In the genomic region with DNA sequence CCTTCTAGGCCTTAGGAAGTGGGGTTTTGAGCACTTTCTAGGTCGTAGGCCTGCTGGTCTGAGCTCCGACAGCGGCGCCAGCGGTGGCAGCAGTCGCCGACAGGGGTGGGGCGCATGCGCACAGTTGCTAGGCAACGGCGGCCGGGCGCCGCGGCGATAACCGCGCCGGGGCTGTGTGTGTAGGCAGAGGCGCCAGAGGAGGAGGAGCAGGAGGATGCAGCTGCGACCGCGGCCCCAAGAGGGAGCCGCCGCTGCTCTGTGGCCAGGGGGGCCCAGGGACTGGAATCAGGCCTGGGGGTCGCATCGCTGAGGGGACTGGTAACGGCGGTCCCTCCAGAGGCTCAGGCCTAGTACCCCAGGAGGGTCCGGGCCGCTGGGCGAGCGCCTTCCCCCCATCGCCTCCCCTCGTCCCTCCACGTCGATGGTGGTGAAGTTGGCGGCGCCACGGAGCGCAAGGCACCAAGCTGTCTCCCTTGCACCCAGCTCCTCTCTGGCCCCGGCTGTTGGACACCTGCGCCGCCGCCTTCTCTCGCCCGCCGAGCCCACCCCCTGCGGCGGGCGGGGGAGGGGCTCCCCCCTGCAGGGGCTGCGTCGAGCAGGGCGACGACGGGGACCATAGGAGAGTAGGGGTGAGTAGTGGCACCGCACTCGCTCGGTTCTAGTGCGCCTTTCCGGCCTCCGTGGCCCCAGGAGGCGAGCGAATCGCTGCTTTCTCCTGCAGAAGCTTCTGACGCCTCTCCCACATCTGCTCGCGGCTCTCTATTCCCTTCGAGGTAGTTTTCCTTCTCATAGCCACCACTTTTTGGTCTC, we compare ENCODE assay signal across 8 cellular contexts. TPM values are rescaled to one million over a fixed set of nuclear protein-coding genes. Genes with fewer than 3 reads are reported as not detected.
DNase-seq lines count a peak whose midpoint lies in the region; ATAC-seq and TF ChIP-seq lines count a peak whose summit lies in the region.

A gene (plus strand): TSS at position 186 of the 810 bp plus-strand sequence.

- BruUV-seq in mammary epithelial cell (replicated peaks; lab: Mats Ljungman, UMichigan): no TSS peak

- H3K9me3 ChIP-seq in mammary epithelial cell (replicated peaks; ENCODE audit: insufficient read depth, low read length): no peaks in the 10 kb centered on the region
- H3K9me3 ChIP-seq in spleen: no peaks in the 10 kb centered on the region

- no peaks in the 10 kb centered on the region for H3K79me2 ChIP-seq in mammary epithelial cell (ENCODE audit: insufficient read depth, low read length)

- no peaks in the 10 kb centered on the region for H4K20me1 ChIP-seq in mammary epithelial cell (ENCODE audit: insufficient read depth, low read length)

- H3K4me2 ChIP-seq in mammary epithelial cell (ENCODE audit: insufficient read depth, low read depth, low read length): peak within 1 kb of the TSS; percentile 68

- peak within 1 kb of the TSS; percentile 87 to 91 (median 90) for H3K4me3 Mint-ChIP-seq in immature natural killer cell

- ATAC-seq in GM21528 (IDR thresholded peaks at IDR 0.05; ENCODE audit: low FRiP score, unreplicated experiment): peak; percentile 97

- TF ChIP-seq CTCF in VCaP (conservative IDR thresholded peaks at IDR 0.05) (peak; percentile 56), mammary epithelial cell (conservative IDR thresholded peaks at IDR 0.05 in 1 of 2, IDR thresholded peaks at IDR 0.05 in 1 of 2; ENCODE audit: extremely low read depth in 1 of 2, insufficient read depth in 1 of 2, low read depth in 1 of 2, low read length in 2 of 2) (peak in 1 of 2 donors; percentile 50), spleen (IDR thresholded peaks at IDR 0.05 in 8 of 11, conservative IDR thresholded peaks at IDR 0.05 in 3 of 11) (peak in 10 of 11 experiments; percentile 2 to 72 (median 45))

- peak within 1 kb of the TSS; percentile 61 for H3K27ac ChIP-seq in VCaP
- peak within 1 kb of the TSS; percentile 14 for H3K27ac ChIP-seq in mammary epithelial cell (ENCODE audit: insufficient read depth, low read depth, low read length)
- peak within 1 kb of the TSS; percentile 37 to 88 (median 80) for H3K27ac ChIP-seq in spleen

- WGBS in mammary epithelial cell (ENCODE audit: low coverage, missing lambda C conversion rate): 4% methylated on average over 4 of the region's 69 CpGs
- WGBS in spleen, 5 donors: 0 to 41% (median 1%) methylated on average over 24 to 69 of the region's 69 CpGs

- H3K27me3 Mint-ChIP-seq in immature natural killer cell (ENCODE audit: low read depth in 3 of 3): peaks cover 6 to 8% (median 7%) of the 10 kb centered on the region in 3 donors

- TF ChIP-seq POLR2A in spleen (IDR thresholded peaks at IDR 0.05): peak in 1 of 3 donors; percentile 31

- H3K27ac Mint-ChIP-seq in immature natural killer cell: peak within 1 kb of the TSS; percentile 84 to 93 (median 88)

- peak; percentile 21 for DNase-seq in DMS 273 treated with DMSO at 0.1 percent for 48 hours (lab: John Stamatoyannopoulos, UW)
- peak; percentile 53 for DNase-seq in KG1 (lab: John Stamatoyannopoulos, UW)
- DNase-seq in mammary epithelial cell: peak; percentile 66
- DNase-seq in immature natural killer cell: peak; percentile 70 to 80 (median 78)
- peak; percentile 92 for DNase-seq in spleen
- no peak for DNase-seq in NCI-H2107 treated with DMSO at 0.1 percent for 48 hours (lab: John Stamatoyannopoulos, UW; ENCODE audit: unreplicated experiment)

- H3K27me3 ChIP-seq in mammary epithelial cell (ENCODE audit: insufficient read depth, low read length): no peaks in the 10 kb centered on the region
- peaks cover 0 to 12% (median 3%) of the 10 kb centered on the region in 7 donors for H3K27me3 ChIP-seq in spleen (replicated peaks in 1 of 7)

- in situ Hi-C loops in mammary epithelial cell (cut with MboI; ENCODE audit: low sequenced_read_pairs in 2 of 2): no loop called here

- peak within 1 kb of the TSS; percentile 89 for H2AFZ ChIP-seq in mammary epithelial cell (ENCODE audit: low read depth, low read length)

- dilution Hi-C loops in mammary epithelial cell (cut with HindIII; ENCODE audit: low sequenced_read_pairs): no loop called here

- intact Hi-C loops in mammary epithelial cell (cut with micrococcal nuclease): loop anchor here (1.0 to 10.0 kb wide), 2 partner anchors 59 to 140 kb away; a partner anchor contains a TSS
- intact Hi-C loops in spleen (cut with DNase I; ENCODE audit: low total_unique reads): no loop called here

- H3K36me3 Mint-ChIP-seq in immature natural killer cell: no peaks in the 10 kb centered on the region

- H3K36me3 ChIP-seq in mammary epithelial cell (ENCODE audit: insufficient read depth, low read length): no peaks in the 10 kb centered on the region
- no peaks in the 10 kb centered on the region for H3K36me3 ChIP-seq in spleen

- H3K4me1 ChIP-seq in mammary epithelial cell (ENCODE audit: insufficient read depth, low read length) (no peaks in the 10 kb centered on the region), spleen (peaks cover 0 to 24% (median 0%) of the 10 kb centered on the region in 6 donors)

- H3K4me3 ChIP-seq in mammary epithelial cell (replicated peaks in 1 of 3; ENCODE audit: insufficient read depth in 1 of 3, low read depth in 2 of 3, low read length in 3 of 3) (peak within 1 kb of the TSS; percentile 34 to 56 (median 42)), spleen (peak within 1 kb of the TSS; percentile 33 to 80 (median 51))

- H3K9ac ChIP-seq in mammary epithelial cell (ENCODE audit: insufficient read depth, low read length): no peak within 1 kb of the TSS

- peaks cover 10 to 14% of the 10 kb centered on the region in 2 donors for H3K4me1 Mint-ChIP-seq in immature natural killer cell

- peaks cover 0 to 2% (median 0%) of the 10 kb centered on the region in 6 donors for H3K9me3 Mint-ChIP-seq in immature natural killer cell

- CTCF ChIA-PET in mammary epithelial cell (lab: Charles Lee; ENCODE audit: low non-redundant PET): no interaction called here

RNA-seq across cellular contexts. Expression of the gene that starts here (rescaled TPM):
- total RNA-seq in mammary epithelial cell: under 1 TPM; 0.33 to 0.67 TPM
- polyA plus RNA-seq in mammary epithelial cell: 0.05 TPM
- not detected for polyA minus RNA-seq in mammary epithelial cell
- under 1 TPM in 2 of 3 donors, not detected in 1; 0.29 to 0.45 TPM for polyA plus RNA-seq in immature natural killer cell
- 1 to 10 TPM in 5 of 7 donors, under 1 TPM in 2; 0.52 to 2.2 (median 1.1) TPM for total RNA-seq in spleen
- polyA plus RNA-seq in spleen: under 1 TPM; 0.22 to 0.26 (median 0.23) TPM

Comparison
In these comparisons a context has a peak if more than half of its experiments do, and no peak if none do; other contexts are left out.
1. Peak in DNase-seq, H3K4me3 ChIP-seq, H3K27ac ChIP-seq and H3K4me2 ChIP-seq in mammary epithelial cell; RNA of the gene not detected or under 1 TPM.
2. Peak in DNase-seq in immature natural killer cell; RNA of the gene not detected or under 1 TPM.
3. H3K27ac ChIP-seq: peak in every context shown above with its lines; median percentile 80 in spleen; 61 in VCaP; 14 in mammary epithelial cell.